In genomic region chr3:17945018-17945798, GRCh38 we compare ENCODE assay signal across 1 cellular context.
TF ChIP-seq lines count a peak whose summit lies in the region.

No MANE protein-coding gene starts in this region.

TF ChIP-seq in H1, 55 proteins besides CTCF, POLR2A, EP300 and RAD21:
- TF ChIP-seq KDM1A (IDR thresholded peaks at IDR 0.05; ENCODE audit: borderline replicate concordance, low read length) (0 out of 2 replicates have a peak, but pooled peaks have one; percentile 20), BCL11A (IDR thresholded peaks at IDR 0.05; ENCODE audit: low read depth in 2 of 2, low read length in 2 of 2) (no peak), POLR2AphosphoS5 (IDR thresholded peaks at IDR 0.05; ENCODE audit: low read depth, low read length) (no peak), CHD1 (IDR thresholded peaks at IDR 0.05; ENCODE audit: low read depth, low read length) (no peak), SIX5 (IDR thresholded peaks at IDR 0.05; ENCODE audit: low read depth, low read length) (no peak), CEBPB (IDR thresholded peaks at IDR 0.05; ENCODE audit: low read depth, low read length) (no peak)
- TF ChIP-seq, protein P1, sequence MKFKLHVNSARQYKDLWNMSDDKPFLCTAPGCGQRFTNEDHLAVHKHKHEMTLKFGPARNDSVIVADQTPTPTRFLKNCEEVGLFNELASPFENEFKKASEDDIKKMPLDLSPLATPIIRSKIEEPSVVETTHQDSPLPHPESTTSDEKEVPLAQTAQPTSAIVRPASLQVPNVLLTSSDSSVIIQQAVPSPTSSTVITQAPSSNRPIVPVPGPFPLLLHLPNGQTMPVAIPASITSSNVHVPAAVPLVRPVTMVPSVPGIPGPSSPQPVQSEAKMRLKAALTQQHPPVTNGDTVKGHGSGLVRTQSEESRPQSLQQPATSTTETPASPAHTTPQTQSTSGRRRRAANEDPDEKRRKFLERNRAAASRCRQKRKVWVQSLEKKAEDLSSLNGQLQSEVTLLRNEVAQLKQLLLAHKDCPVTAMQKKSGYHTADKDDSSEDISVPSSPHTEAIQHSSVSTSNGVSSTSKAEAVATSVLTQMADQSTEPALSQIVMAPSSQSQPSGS (IDR thresholded peaks at IDR 0.05; ENCODE audit: low read length) = no peak
TF ChIP-seq in H1: peak in this region for 1.
